ENCODE assay signal across 17 cellular contexts in genomic region chr11:110928373-110928772, GRCh38.
"Had no signal": no experiment of that assay in that cellular context is flagged by ENCODE, and none has a peak within 500 bp of the region (broad histone marks: within the 10 kb centered on the region; RNA-seq: fewer than 3 reads in every experiment).

No MANE protein-coding gene starts in this region.

- DNase-seq: effector CD4-positive, alpha-beta T cell; endodermal cell; erythroblast; foreskin keratinocyte; immature natural killer cell; kidney; left cardiac atrium; left ventricle myocardium inferior; lower lobe of right lung; natural killer cell; posterior cingulate gyrus; sigmoid colon; stimulated activated naive CD4-positive, alpha-beta T cell treated with Interleukin-2 at 50 U/mL for 16 hours; thyroid gland; uterus had no signal

- H3K27me3 ChIP-seq: sigmoid colon, thyroid gland, uterus had no signal

- FAIRE-seq: endothelial cell of umbilical vein, kidney had no signal

- H3K27ac ChIP-seq: foreskin keratinocyte, left ventricle myocardium inferior, lower lobe of right lung, sigmoid colon, skin epidermis, thyroid gland, uterus had no signal

- H3K4me1 ChIP-seq: foreskin keratinocyte, left ventricle myocardium inferior, lower lobe of right lung, sigmoid colon, uterus had no signal

- H3K36me3 ChIP-seq: left ventricle myocardium inferior, lower lobe of right lung, sigmoid colon, thyroid gland, uterus had no signal

- H3K4me3 ChIP-seq: left ventricle myocardium inferior, lower lobe of right lung, sigmoid colon, skin epidermis, thyroid gland, uterus had no signal

- ATAC-seq: foreskin keratinocyte, left cardiac atrium, lower lobe of right lung, natural killer cell had no signal

- H3K9me3 ChIP-seq: lower lobe of right lung, sigmoid colon, thyroid gland, uterus had no signal
